1 cellular context compared by ENCODE assay signal in the genomic region with DNA sequence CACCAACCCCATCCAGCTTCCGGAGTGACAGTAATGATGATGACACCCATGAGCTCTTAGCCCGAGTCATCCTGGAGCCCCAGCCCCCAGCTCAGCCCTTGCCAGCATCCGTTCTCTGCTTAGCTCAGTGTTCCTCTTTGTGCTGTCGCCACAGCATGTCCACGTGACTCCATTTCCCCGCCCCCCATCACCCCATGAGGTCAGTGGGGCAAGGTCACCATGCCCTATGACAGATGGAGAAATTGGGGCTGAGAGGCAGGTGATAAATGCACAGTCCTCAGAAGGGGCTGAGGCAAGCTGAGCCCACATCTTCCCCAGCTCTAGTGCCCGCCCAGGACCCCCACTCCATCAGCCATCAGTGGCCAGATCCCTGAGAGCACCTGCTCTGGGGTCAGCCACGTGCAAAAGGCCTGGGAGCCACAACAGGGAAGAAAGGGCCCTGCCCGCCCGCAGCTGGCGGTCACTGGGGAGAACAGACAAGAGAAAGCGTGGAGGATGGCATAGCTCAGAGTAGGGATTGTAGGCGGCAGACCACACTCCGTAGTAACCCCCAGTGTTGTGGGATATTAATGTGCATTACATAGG.
TF ChIP-seq lines count a peak whose summit lies in the region.

No MANE protein-coding gene starts in this region.

TF ChIP-seq in HepG2, 621 proteins besides CTCF, POLR2A, EP300 and RAD21 (continued from another document and continues in another):
- no peak for TF ChIP-seq ZBTB40 (IDR thresholded peaks at IDR 0.05)
- peak; percentile 47; the same call in 1 of the 2 replicates for TF ChIP-seq ZBTB40 (CRISPR knock-in tag; IDR thresholded peaks at IDR 0.05)
- no peak for TF ChIP-seq ZNF780A (CRISPR knock-in tag; IDR thresholded peaks at IDR 0.05)
- TF ChIP-seq KLF15 (CRISPR knock-in tag; IDR thresholded peaks at IDR 0.05; ENCODE audit: borderline replicate concordance) = no peak
- TF ChIP-seq E2F2 (CRISPR knock-in tag; IDR thresholded peaks at IDR 0.05; ENCODE audit: borderline replicate concordance) = no peak
- TF ChIP-seq, protein P1, sequence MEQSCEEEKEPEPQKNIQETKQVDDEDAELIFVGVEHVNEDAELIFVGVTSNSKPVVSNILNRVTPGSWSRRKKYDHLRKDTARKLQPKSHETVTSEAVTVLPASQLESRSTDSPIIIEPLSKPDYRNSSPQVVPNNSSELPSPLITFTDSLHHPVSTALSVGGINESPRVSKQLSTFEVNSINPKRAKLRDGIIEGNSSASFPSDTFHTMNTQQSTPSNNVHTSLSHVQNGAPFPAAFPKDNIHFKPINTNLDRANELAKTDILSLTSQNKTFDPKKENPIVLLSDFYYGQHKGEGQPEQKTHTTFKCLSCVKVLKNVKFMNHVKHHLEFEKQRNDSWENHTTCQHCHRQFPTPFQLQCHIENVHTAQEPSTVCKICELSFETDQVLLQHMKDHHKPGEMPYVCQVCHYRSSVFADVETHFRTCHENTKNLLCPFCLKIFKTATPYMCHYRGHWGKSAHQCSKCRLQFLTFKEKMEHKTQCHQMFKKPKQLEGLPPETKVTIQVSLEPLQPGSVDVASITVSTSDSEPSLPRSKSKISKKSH (CRISPR knock-in tag; IDR thresholded peaks at IDR 0.05; ENCODE audit: borderline replicate concordance) = no peak
- TF ChIP-seq, protein P2, sequence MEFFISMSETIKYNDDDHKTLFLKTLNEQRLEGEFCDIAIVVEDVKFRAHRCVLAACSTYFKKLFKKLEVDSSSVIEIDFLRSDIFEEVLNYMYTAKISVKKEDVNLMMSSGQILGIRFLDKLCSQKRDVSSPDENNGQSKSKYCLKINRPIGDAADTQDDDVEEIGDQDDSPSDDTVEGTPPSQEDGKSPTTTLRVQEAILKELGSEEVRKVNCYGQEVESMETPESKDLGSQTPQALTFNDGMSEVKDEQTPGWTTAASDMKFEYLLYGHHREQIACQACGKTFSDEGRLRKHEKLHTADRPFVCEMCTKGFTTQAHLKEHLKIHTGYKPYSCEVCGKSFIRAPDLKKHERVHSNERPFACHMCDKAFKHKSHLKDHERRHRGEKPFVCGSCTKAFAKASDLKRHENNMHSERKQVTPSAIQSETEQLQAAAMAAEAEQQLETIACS (CRISPR knock-in tag; IDR thresholded peaks at IDR 0.05) = no peak
- TF ChIP-seq SRY (CRISPR knock-in tag; IDR thresholded peaks at IDR 0.05) = no peak
- TF ChIP-seq, protein P3, sequence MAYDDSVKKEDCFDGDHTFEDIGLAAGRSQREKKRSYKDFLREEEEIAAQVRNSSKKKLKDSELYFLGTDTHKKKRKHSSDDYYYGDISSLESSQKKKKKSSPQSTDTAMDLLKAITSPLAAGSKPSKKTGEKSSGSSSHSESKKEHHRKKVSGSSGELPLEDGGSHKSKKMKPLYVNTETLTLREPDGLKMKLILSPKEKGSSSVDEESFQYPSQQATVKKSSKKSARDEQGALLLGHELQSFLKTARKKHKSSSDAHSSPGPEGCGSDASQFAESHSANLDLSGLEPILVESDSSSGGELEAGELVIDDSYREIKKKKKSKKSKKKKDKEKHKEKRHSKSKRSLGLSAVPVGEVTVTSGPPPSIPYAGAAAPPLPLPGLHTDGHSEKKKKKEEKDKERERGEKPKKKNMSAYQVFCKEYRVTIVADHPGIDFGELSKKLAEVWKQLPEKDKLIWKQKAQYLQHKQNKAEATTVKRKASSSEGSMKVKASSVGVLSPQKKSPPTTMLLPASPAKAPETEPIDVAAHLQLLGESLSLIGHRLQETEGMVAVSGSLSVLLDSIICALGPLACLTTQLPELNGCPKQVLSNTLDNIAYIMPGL (CRISPR knock-in tag; IDR thresholded peaks at IDR 0.05; ENCODE audit: borderline replicate concordance in 1 of 2, low read depth in 1 of 2) = no peak
- no peak for TF ChIP-seq BRF2 (CRISPR knock-in tag; IDR thresholded peaks at IDR 0.05)
- peak; percentile 34; the same call in 1 of the 2 replicates for TF ChIP-seq ATF7 (IDR thresholded peaks at IDR 0.05)
- TF ChIP-seq ATF7 (CRISPR knock-in tag; IDR thresholded peaks at IDR 0.05) = 0 out of 2 replicates have a peak, but pooled peaks have one; percentile 50
- TF ChIP-seq, protein P4, sequence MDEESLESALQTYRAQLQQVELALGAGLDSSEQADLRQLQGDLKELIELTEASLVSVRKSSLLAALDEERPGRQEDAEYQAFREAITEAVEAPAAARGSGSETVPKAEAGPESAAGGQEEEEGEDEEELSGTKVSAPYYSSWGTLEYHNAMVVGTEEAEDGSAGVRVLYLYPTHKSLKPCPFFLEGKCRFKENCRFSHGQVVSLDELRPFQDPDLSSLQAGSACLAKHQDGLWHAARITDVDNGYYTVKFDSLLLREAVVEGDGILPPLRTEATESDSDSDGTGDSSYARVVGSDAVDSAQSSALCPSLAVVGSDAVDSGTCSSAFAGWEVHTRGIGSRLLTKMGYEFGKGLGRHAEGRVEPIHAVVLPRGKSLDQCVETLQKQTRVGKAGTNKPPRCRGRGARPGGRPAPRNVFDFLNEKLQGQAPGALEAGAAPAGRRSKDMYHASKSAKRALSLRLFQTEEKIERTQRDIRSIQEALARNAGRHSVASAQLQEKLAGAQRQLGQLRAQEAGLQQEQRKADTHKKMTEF (CRISPR knock-in tag; IDR thresholded peaks at IDR 0.05) = peak; percentile 53; the same call in 1 of the 2 replicates
- TF ChIP-seq ZBTB20 (CRISPR knock-in tag; IDR thresholded peaks at IDR 0.05; ENCODE audit: borderline replicate concordance, low read depth) = 0 out of 2 replicates have a peak, but pooled peaks have one; percentile 27
- TF ChIP-seq ZNF800 (CRISPR knock-in tag; IDR thresholded peaks at IDR 0.05) = no peak
- TF ChIP-seq ZMAT3 (CRISPR knock-in tag; conservative IDR thresholded peaks at IDR 0.05) = no peak
- no peak for TF ChIP-seq KDM5A (IDR thresholded peaks at IDR 0.05; ENCODE audit: borderline replicate concordance, low read length)
- no peak for TF ChIP-seq POLR2G (IDR thresholded peaks at IDR 0.05; ENCODE audit: low read depth, low read length)
- peak; percentile 50 for TF ChIP-seq ZNF574 (CRISPR knock-in tag; IDR thresholded peaks at IDR 0.05)
- no peak for TF ChIP-seq HNRNPUL1 (IDR thresholded peaks at IDR 0.05; ENCODE audit: low read depth, low read length)
- TF ChIP-seq JARID2 (CRISPR knock-in tag; IDR thresholded peaks at IDR 0.05; ENCODE audit: insufficient replicate concordance) = no peak
- TF ChIP-seq ZSCAN9 (CRISPR knock-in tag; IDR thresholded peaks at IDR 0.05; ENCODE audit: borderline replicate concordance) = 0 out of 2 replicates have a peak, but pooled peaks have one; percentile 28
- TF ChIP-seq SP2 (CRISPR knock-in tag; IDR thresholded peaks at IDR 0.05) = no peak
- no peak for TF ChIP-seq ZNF124 (CRISPR knock-in tag; IDR thresholded peaks at IDR 0.05)
